18 cellular contexts compared by ENCODE assay signal in genomic region chr3:83738202-83738601, GRCh38.
"Had no signal": no experiment of that assay in that cellular context is flagged by ENCODE, and none has a peak within 500 bp of the region (broad histone marks: within the 10 kb centered on the region; RNA-seq: fewer than 3 reads in every experiment).

No MANE protein-coding gene starts in this region.

- H3K9me3 ChIP-seq: body of pancreas, left ventricle myocardium inferior, ovary, stomach, testis, upper lobe of right lung had no signal

- DNase-seq: activated CD4-positive, alpha-beta T cell treated with anti-CD3 and anti-CD28 coated beads, Interleukin-2, amount 50 U/mL, for 1 hour; activated CD8-positive, alpha-beta memory T cell treated with anti-CD3 and anti-CD28 coated beads for 24 hours; activated naive CD8-positive, alpha-beta T cell treated with anti-CD3 and anti-CD28 coated beads for 36 hours; amygdala; body of pancreas; cortex of kidney; effector CD4-positive, alpha-beta T cell; foreskin keratinocyte; glutamatergic neuron; hypothalamus; kidney; left ventricle myocardium inferior; mucosa of descending colon; naive thymus-derived CD4-positive, alpha-beta T cell; ovary; stomach; testis; upper lobe of right lung had no signal

- H3K4me3 ChIP-seq: body of pancreas, left ventricle myocardium inferior, mucosa of descending colon, ovary, stomach, testis, upper lobe of right lung had no signal

- H3K27me3 ChIP-seq: body of pancreas, foreskin keratinocyte, ovary, stomach, upper lobe of right lung had no signal

- H3K27ac ChIP-seq: body of pancreas, foreskin keratinocyte, left ventricle myocardium inferior, ovary, stomach, testis, upper lobe of right lung had no signal

- H3K4me1 ChIP-seq: body of pancreas, foreskin keratinocyte, stomach, testis, upper lobe of right lung had no signal

- H3K36me3 ChIP-seq: left ventricle myocardium inferior, ovary, stomach, upper lobe of right lung had no signal
